8 cellular contexts compared by ENCODE assay signal in genomic region chr12:109863961-109864712, GRCh38. TPM values are rescaled to one million over a fixed set of nuclear protein-coding genes. Genes with fewer than 3 reads are reported as not detected.
DNase-seq lines count a peak whose midpoint lies in the region; ATAC-seq and TF ChIP-seq lines count a peak whose summit lies in the region.

No MANE protein-coding gene starts in this region.

- no peaks in the 10 kb centered on the region for H3K9me3 ChIP-seq in SJCRH30 (replicated peaks)

- H3K4me3 Mint-ChIP-seq in progenitor cell of endocrine pancreas (ENCODE audit: low read depth), result no peak overlapping the region
- H3K4me3 Mint-ChIP-seq in stimulated activated naive B cell treated with anti-CD40 and anti-IgM and Interleukin-4, amounts not matched to agents 10 μg/mL and 1 μg/mL and 100 μg/mL, for 72 hours, result no peak overlapping the region
- no peak overlapping the region for H3K4me3 Mint-ChIP-seq in glutamatergic neuron (ENCODE audit: unreplicated experiment)

- H3K9me3 Mint-ChIP-seq in progenitor cell of endocrine pancreas (ENCODE audit: low read depth) (no peaks in the 10 kb centered on the region), glutamatergic neuron (ENCODE audit: unreplicated experiment) (no peaks in the 10 kb centered on the region)
- H3K9me3 Mint-ChIP-seq in stimulated activated naive B cell treated with anti-CD40 and anti-IgM and Interleukin-4, amounts not matched to agents 10 μg/mL and 1 μg/mL and 100 μg/mL, for 72 hours, result no peaks in the 10 kb centered on the region

- no peaks in the 10 kb centered on the region for H3K27me3 Mint-ChIP-seq in progenitor cell of endocrine pancreas
- H3K27me3 Mint-ChIP-seq in stimulated activated naive B cell treated with anti-CD40 and anti-IgM and Interleukin-4, amounts not matched to agents 10 μg/mL and 1 μg/mL and 100 μg/mL, for 72 hours, result no peaks in the 10 kb centered on the region
- H3K27me3 Mint-ChIP-seq in glutamatergic neuron (ENCODE audit: unreplicated experiment), result no peaks in the 10 kb centered on the region

- ATAC-seq in stimulated activated naive B cell treated with anti-CD40 and anti-IgM and Interleukin-4, amounts not matched to agents 10 μg/mL and 1 μg/mL and 100 μg/mL, for 72 hours (replicated peaks), result no peak

- peak overlapping the region; percentile 47 for H3K27ac ChIP-seq in SJCRH30

- H3K27ac Mint-ChIP-seq in progenitor cell of endocrine pancreas (peak overlapping the region; percentile 79), glutamatergic neuron (ENCODE audit: unreplicated experiment) (no peak overlapping the region)
- H3K27ac Mint-ChIP-seq in stimulated activated naive B cell treated with anti-CD40 and anti-IgM and Interleukin-4, amounts not matched to agents 10 μg/mL and 1 μg/mL and 100 μg/mL, for 72 hours, result no peak overlapping the region

- no peaks in the 10 kb centered on the region for H3K36me3 ChIP-seq in SJCRH30

- H3K4me1 Mint-ChIP-seq in progenitor cell of endocrine pancreas (ENCODE audit: low read depth) (peaks cover 16% of the 10 kb centered on the region), glutamatergic neuron (ENCODE audit: low read depth, unreplicated experiment) (peaks cover 7% of the 10 kb centered on the region)
- peaks cover 22 to 23% of the 10 kb centered on the region in 2 donors for H3K4me1 Mint-ChIP-seq in stimulated activated naive B cell treated with anti-CD40 and anti-IgM and Interleukin-4, amounts not matched to agents 10 μg/mL and 1 μg/mL and 100 μg/mL, for 72 hours

- H3K27me3 ChIP-seq in SJCRH30, result no peaks in the 10 kb centered on the region

- DNase-seq in ELF-1 (ENCODE audit: low read depth, low spot score), result peak; percentile 62
- peak; percentile 42 to 60 for DNase-seq in SJCRH30
- peak; percentile 76 for DNase-seq in foreskin melanocyte
- no peak for DNase-seq in progenitor cell of endocrine pancreas (ENCODE audit: low spot score, unreplicated experiment)
- DNase-seq in stimulated activated naive B cell treated with anti-CD40 and anti-IgM and Interleukin-4, amounts not matched to agents 10 μg/mL and 1 μg/mL and 100 μg/mL, for 72 hours, result no peak
- no peak for DNase-seq in glutamatergic neuron
- DNase-seq in NCI-H774 (lab: John Stamatoyannopoulos, UW), result no peak
- DNase-seq in dedifferentiated amniotic fluid mesenchymal stem cell (ENCODE audit: extremely low spot score), result no peak

- no peak overlapping the region for H3K4me3 ChIP-seq in SJCRH30

- no peaks in the 10 kb centered on the region for H3K36me3 Mint-ChIP-seq in progenitor cell of endocrine pancreas (ENCODE audit: insufficient read depth)
- peaks cover 5 to 8% of the 10 kb centered on the region in 2 donors for H3K36me3 Mint-ChIP-seq in stimulated activated naive B cell treated with anti-CD40 and anti-IgM and Interleukin-4, amounts not matched to agents 10 μg/mL and 1 μg/mL and 100 μg/mL, for 72 hours
- no peaks in the 10 kb centered on the region for H3K36me3 Mint-ChIP-seq in glutamatergic neuron (ENCODE audit: unreplicated experiment)

- TF ChIP-seq CTCF in progenitor cell of endocrine pancreas (IDR thresholded peaks at IDR 0.05; ENCODE audit: unreplicated experiment) (no peak), glutamatergic neuron (IDR thresholded peaks at IDR 0.05; ENCODE audit: partially characterized antibody, unreplicated experiment) (no peak)

- H3K4me1 ChIP-seq in SJCRH30, result peaks cover 16% of the 10 kb centered on the region

RNA-seq across cellular contexts. Expression of gene GLTP, which starts 16.2 kb away (rescaled TPM):
- total RNA-seq in SJCRH30 (2014; rRNA removed; shearing (Covaris generic)), result 37.4 and 39.9 TPM in 2 replicates
- 20.8 and 21.7 TPM in 2 replicates for total RNA-seq in progenitor cell of endocrine pancreas
- total RNA-seq in glutamatergic neuron (ENCODE audit: unreplicated experiment), result 22.6 TPM

RNA-seq across cellular contexts. Expression of gene TRPV4, which starts 30.9 kb away (rescaled TPM):
- 2.4 and 2.9 TPM in 2 replicates for total RNA-seq in SJCRH30 (2014; rRNA removed; shearing (Covaris generic))
- total RNA-seq in progenitor cell of endocrine pancreas, result 5.2 and 7.3 TPM in 2 replicates
- total RNA-seq in glutamatergic neuron (ENCODE audit: unreplicated experiment), result 0.17 TPM

RNA-seq across cellular contexts. Expression of gene TCHP, which starts 35.9 kb away (rescaled TPM):
- 19.0 and 21.1 TPM in 2 replicates for total RNA-seq in SJCRH30 (2014; rRNA removed; shearing (Covaris generic))
- 19.3 and 20.6 TPM in 2 replicates for total RNA-seq in progenitor cell of endocrine pancreas
- total RNA-seq in glutamatergic neuron (ENCODE audit: unreplicated experiment), result 31.7 TPM

Comparison
In these comparisons a context has a peak if more than half of its experiments do, and no peak if none do; other contexts are left out.
1. DNase-seq: peak in ELF-1 (single experiment), SJCRH30 (2 of 2) and foreskin melanocyte (single experiment); none in progenitor cell of endocrine pancreas (single experiment), stimulated activated naive B cell treated with anti-CD40 and anti-IgM and Interleukin-4, amounts not matched to agents 10 μg/mL and 1 μg/mL and 100 μg/mL, for 72 hours (single experiment), glutamatergic neuron (single experiment), NCI-H774 (single experiment) and dedifferentiated amniotic fluid mesenchymal stem cell (single experiment).